ENCODE assay signal across 24 cellular contexts in the genomic region with DNA sequence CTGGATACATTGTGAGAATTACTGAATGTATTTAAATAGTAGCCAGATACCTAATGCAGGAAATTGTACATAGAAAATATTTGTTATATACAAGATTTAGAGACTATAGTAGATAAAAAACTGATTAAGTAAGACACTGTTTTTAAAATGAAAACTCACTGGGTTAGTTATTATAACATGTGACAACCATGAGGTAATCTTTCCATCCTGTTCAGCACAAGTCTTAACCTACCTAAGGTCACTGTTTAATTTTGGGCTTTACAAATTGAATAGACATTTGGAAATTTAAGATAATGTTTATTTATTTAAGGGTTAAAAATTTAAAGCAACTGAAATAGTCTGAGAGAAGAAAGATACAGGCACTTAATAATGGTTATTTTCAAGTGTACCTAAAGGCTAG.
DNase-seq lines count a peak whose midpoint lies in the region; ATAC-seq, FAIRE-seq and TF ChIP-seq lines count a peak whose summit lies in the region.
"Had no signal": no experiment of that assay in that cellular context is flagged by ENCODE, and none has a peak within 500 bp of the region (broad histone marks: within the 10 kb centered on the region; RNA-seq: fewer than 3 reads in every experiment).

No MANE protein-coding gene starts in this region.

- H3K56ac ChIP-seq in IMR-90 (ENCODE audit: extremely low read depth, insufficient read depth, low read length): no peak overlapping the region

- no peaks in the 10 kb centered on the region for H3K9me3 ChIP-seq in IMR-90 (ENCODE audit: control insufficient read depth, insufficient read depth, low read length)
- H3K9me3 ChIP-seq: A549, BE2C, HAP-1 had no signal

- H2BK20ac ChIP-seq in IMR-90 (ENCODE audit: low read depth, low read length): no peak overlapping the region

- H3K27me3 Mint-ChIP-seq in progenitor cell of endocrine pancreas: no peaks in the 10 kb centered on the region
- H3K27me3 Mint-ChIP-seq: CD4-positive, alpha-beta T cell; CD8-positive, alpha-beta memory T cell had no signal

- H2AK5ac ChIP-seq in IMR-90 (ENCODE audit: low read depth, low read length): no peak overlapping the region

- no peak overlapping the region for H2BK15ac ChIP-seq in IMR-90 (ENCODE audit: low read depth, low read length)

- no peak for TF ChIP-seq RAD21 in IMR-90 (IDR thresholded peaks at IDR 0.05; ENCODE audit: low read length)

- H3K4me3 Mint-ChIP-seq in progenitor cell of endocrine pancreas (ENCODE audit: low read depth): no peak overlapping the region
- H3K4me3 Mint-ChIP-seq: CD14-positive monocyte; CD4-positive, alpha-beta T cell; CD8-positive, alpha-beta memory T cell; HFFc6 had no signal

- DNase-seq in IMR-90: peak; percentile 43
- DNase-seq in RCC 7860 (ENCODE audit: low spot score): no peak
- DNase-seq in progenitor cell of endocrine pancreas (ENCODE audit: low spot score, unreplicated experiment): no peak
- no peak for DNase-seq in putamen (ENCODE audit: low spot score)
- DNase-seq in activated naive CD4-positive, alpha-beta T cell treated with Interleukin-2 at 50 U/mL for 16 hours: no peak
- DNase-seq: 8988T; ACHN; AML-193; BE2C; CD4-positive, alpha-beta T cell; CD8-positive, alpha-beta memory T cell; DMS153; DND-41; GOT3; HFFc6 had no signal

- H2BK5ac ChIP-seq in IMR-90 (ENCODE audit: low read depth, low read length, poor library complexity, severe bottlenecking): no peak overlapping the region

- no peak overlapping the region for H3K9ac ChIP-seq in IMR-90 (ENCODE audit: low read depth, low read length)
- H3K9ac ChIP-seq: BLaER1 treated with 17β-estradiol and CSF1 and Interleukin-3, amounts not matched to agents 10 nM and 100 nM had no signal

- in situ Hi-C loops in IMR-90 (cut with MboI; ENCODE audit: low sequenced_read_pairs): no loop called here

- peaks cover 4% of the 10 kb centered on the region; the same call in 1 of the 2 replicates for H3K4me1 ChIP-seq in IMR-90 (ENCODE audit: control insufficient read depth, insufficient read depth, low read length)
- H3K4me1 ChIP-seq: A549; BE2C; BLaER1 treated with 17β-estradiol and CSF1 and Interleukin-3, amounts not matched to agents 10 nM and 100 nM had no signal

- no peaks in the 10 kb centered on the region; a peak in 1 of 4 replicates for H3K79me1 ChIP-seq in IMR-90 (ENCODE audit: low read depth in 1 of 2, low read length in 2 of 2)

- FAIRE-seq in RCC 7860 (lab: Jason Lieb, UNC) (peak; percentile 4), islet of Langerhans (lab: Jason Lieb, UNC) (peak; percentile 30)
- FAIRE-seq: A549, D721Med, GM12892, H54 had no signal

- no peak for TF ChIP-seq POLR2A in IMR-90 (IDR thresholded peaks at IDR 0.05; ENCODE audit: low read depth, low read length)

- no peak overlapping the region for H3K4me2 ChIP-seq in IMR-90 (ENCODE audit: low read depth, low read length)
- H3K4me2 ChIP-seq: A549; BLaER1 treated with 17β-estradiol and CSF1 and Interleukin-3, amounts not matched to agents 10 nM and 100 nM had no signal

- H3K23ac ChIP-seq in IMR-90 (ENCODE audit: low read depth, low read length): no peak overlapping the region

- intact Hi-C loops in IMR-90 (cut with micrococcal nuclease): no loop called here

- H3K36me3 Mint-ChIP-seq in progenitor cell of endocrine pancreas (ENCODE audit: insufficient read depth): no peaks in the 10 kb centered on the region

- H3K27ac Mint-ChIP-seq in progenitor cell of endocrine pancreas: peak overlapping the region; percentile 79
- H3K27ac Mint-ChIP-seq: CD4-positive, alpha-beta T cell; HFFc6 had no signal

- no peak for ATAC-seq in IMR-90 (ENCODE audit: low read depth)
- no peak for ATAC-seq in HG03159 (IDR thresholded peaks at IDR 0.05; ENCODE audit: unreplicated experiment)
- ATAC-seq: A549 had no signal

- H3K27ac ChIP-seq in IMR-90 (ENCODE audit: insufficient read depth, low read length): no peak overlapping the region
- H3K27ac ChIP-seq: A549; BLaER1 treated with 17β-estradiol and CSF1 and Interleukin-3, amounts not matched to agents 10 nM and 100 nM had no signal

- no peaks in the 10 kb centered on the region; the same call in 1 of the 2 replicates for H4K20me1 ChIP-seq in IMR-90 (ENCODE audit: insufficient read depth, low read length)

- no peak overlapping the region for H3K4ac ChIP-seq in IMR-90 (ENCODE audit: low read depth, low read length)

- H2BK120ac ChIP-seq in IMR-90 (ENCODE audit: low read depth, low read length): no peak overlapping the region

- no peak for TF ChIP-seq CTCF in IMR-90 (conservative IDR thresholded peaks at IDR 0.05; ENCODE audit: low read depth, low read length)
- no peak for TF ChIP-seq CTCF in progenitor cell of endocrine pancreas (IDR thresholded peaks at IDR 0.05; ENCODE audit: unreplicated experiment)

- no peak overlapping the region for H3K4me3 ChIP-seq in IMR-90 (ENCODE audit: insufficient read depth, low read depth, low read length)
- H3K4me3 ChIP-seq: A549; BLaER1 treated with 17β-estradiol and CSF1 and Interleukin-3, amounts not matched to agents 10 nM and 100 nM; HAP-1 had no signal

- H4K8ac ChIP-seq in IMR-90 (ENCODE audit: low read depth in 2 of 2, low read length in 2 of 2): no peak overlapping the region

- POLR2A ChIA-PET in IMR-90 (lab: Charles Lee; ENCODE audit: unreplicated experiment): no interaction called here

- H3K14ac ChIP-seq in IMR-90 (replicated peaks; ENCODE audit: low read depth, low read length): no peak overlapping the region

- peaks cover 38% of the 10 kb centered on the region for H3K4me1 Mint-ChIP-seq in progenitor cell of endocrine pancreas (ENCODE audit: low read depth)
- H3K4me1 Mint-ChIP-seq: CD14-positive monocyte had no signal

- no peak overlapping the region for H4K91ac ChIP-seq in IMR-90 (ENCODE audit: insufficient read depth, low read depth, low read length)

- BruUV-seq in IMR-90 (replicated peaks; lab: Mats Ljungman, UMichigan): no TSS peak

- dilution Hi-C loops in IMR-90 (cut with HindIII; ENCODE audit: low sequenced_read_pairs, unreplicated experiment): no loop called here

- H2AK9ac ChIP-seq in IMR-90 (replicated peaks; ENCODE audit: low read depth, low read length, poor library complexity): no peak overlapping the region

- no peaks in the 10 kb centered on the region for H3K36me3 ChIP-seq in IMR-90 (ENCODE audit: control insufficient read depth, insufficient read depth, low read length)
- H3K36me3 ChIP-seq: BE2C, HAP-1 had no signal

- H3K27me3 ChIP-seq in IMR-90 (ENCODE audit: control insufficient read depth, insufficient read depth, low read length): no peaks in the 10 kb centered on the region
- H3K27me3 ChIP-seq: BE2C; BLaER1 treated with 17β-estradiol and CSF1 and Interleukin-3, amounts not matched to agents 10 nM and 100 nM had no signal

- H2AFZ ChIP-seq in IMR-90 (replicated peaks; ENCODE audit: low read length, poor library complexity): no peak overlapping the region

- peaks cover 3% of the 10 kb centered on the region; the same call in 1 of the 2 replicates for H3K9me1 ChIP-seq in IMR-90 (ENCODE audit: insufficient read depth, low read length)

- CTCF ChIA-PET in IMR-90 (lab: Yijun Ruan, JAX): no interaction called here

- no peak overlapping the region for H4K5ac ChIP-seq in IMR-90 (ENCODE audit: low read depth, low read length)

- no peak overlapping the region for H3K18ac ChIP-seq in IMR-90 (ENCODE audit: low read depth, low read length)

- no peaks in the 10 kb centered on the region for H3K9me3 Mint-ChIP-seq in progenitor cell of endocrine pancreas (ENCODE audit: low read depth)
- H3K9me3 Mint-ChIP-seq: CD14-positive monocyte; CD4-positive, alpha-beta T cell; CD8-positive, alpha-beta memory T cell; HFFc6 had no signal

TF ChIP-seq in IMR-90, 13 proteins besides CTCF, POLR2A, EP300 and RAD21:
- TF ChIP-seq MAZ (IDR thresholded peaks at IDR 0.05; ENCODE audit: borderline replicate concordance, low read depth, low read length) (no peak), FOS (IDR thresholded peaks at IDR 0.05; ENCODE audit: low read depth, low read length) (no peak), RCOR1 (IDR thresholded peaks at IDR 0.05; ENCODE audit: insufficient replicate concordance, low read length) (no peak), BHLHE40 (IDR thresholded peaks at IDR 0.05; ENCODE audit: low read depth, low read length) (no peak), MXI1 (IDR thresholded peaks at IDR 0.05; ENCODE audit: borderline replicate concordance, low read depth, low read length) (no peak)
- TF ChIP-seq, protein P1, sequence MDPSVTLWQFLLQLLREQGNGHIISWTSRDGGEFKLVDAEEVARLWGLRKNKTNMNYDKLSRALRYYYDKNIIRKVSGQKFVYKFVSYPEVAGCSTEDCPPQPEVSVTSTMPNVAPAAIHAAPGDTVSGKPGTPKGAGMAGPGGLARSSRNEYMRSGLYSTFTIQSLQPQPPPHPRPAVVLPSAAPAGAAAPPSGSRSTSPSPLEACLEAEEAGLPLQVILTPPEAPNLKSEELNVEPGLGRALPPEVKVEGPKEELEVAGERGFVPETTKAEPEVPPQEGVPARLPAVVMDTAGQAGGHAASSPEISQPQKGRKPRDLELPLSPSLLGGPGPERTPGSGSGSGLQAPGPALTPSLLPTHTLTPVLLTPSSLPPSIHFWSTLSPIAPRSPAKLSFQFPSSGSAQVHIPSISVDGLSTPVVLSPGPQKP (IDR thresholded peaks at IDR 0.05; ENCODE audit: borderline replicate concordance, low read depth, low read length): no peak
